15 cellular contexts compared by ENCODE assay signal in the genomic region with DNA sequence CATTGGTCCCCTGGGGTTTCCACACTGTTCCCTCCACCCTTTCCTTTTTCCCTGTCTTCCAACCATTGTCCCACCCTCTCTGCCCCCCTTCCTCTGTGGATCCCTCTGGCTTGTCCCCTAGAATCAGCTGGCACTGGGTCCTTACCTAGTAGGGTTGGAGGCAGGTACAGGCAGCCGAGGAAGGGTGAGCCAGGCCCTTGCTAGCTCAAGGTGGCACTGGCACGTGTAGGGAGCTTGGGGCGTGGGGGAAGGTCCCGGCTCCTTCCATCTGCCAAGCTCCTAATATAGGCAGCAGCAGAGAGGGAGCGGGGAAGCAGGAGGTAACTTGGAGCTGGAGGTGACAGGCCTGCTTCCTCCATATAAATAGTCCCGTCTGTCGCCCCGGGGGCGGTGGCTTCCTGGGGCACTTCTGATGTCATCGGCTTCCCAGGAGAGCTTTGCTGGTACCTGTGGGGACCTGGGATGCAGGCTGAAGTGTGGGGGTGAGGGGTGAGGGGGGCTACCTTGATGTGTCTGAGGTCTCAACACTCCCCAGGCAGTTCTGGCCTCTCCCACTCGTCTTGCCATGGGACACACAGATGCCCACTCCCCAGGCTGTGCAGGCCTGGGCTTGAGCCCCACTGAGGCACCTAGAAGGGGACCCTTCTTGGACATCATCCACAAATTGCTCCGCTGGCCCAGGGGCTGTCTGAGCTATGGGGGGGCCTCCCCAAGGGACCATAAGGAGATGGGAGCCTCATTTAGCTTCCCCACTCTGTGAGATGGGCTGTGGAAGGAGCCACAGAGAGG.
DNase-seq lines count a peak whose midpoint lies in the region; ATAC-seq and TF ChIP-seq lines count a peak whose summit lies in the region.
"Had no signal": no experiment of that assay in that cellular context is flagged by ENCODE, and none has a peak within 500 bp of the region (broad histone marks: within the 10 kb centered on the region; RNA-seq: fewer than 3 reads in every experiment).

No MANE protein-coding gene starts in this region.

- no peaks in the 10 kb centered on the region for H3F3A ChIP-seq in MM.1S (ENCODE audit: insufficient read depth, low read length)

- no peaks in the 10 kb centered on the region for H3K79me2 ChIP-seq in MM.1S (ENCODE audit: low read length)

- intact Hi-C loops in posterior vena cava (cut with DNase I), result no loop called here

- H3K4me2 ChIP-seq in MM.1S (ENCODE audit: low read depth, low read length), result no peak overlapping the region

- H3K27ac ChIP-seq in MM.1S (ENCODE audit: low read length), result no peak overlapping the region
- H3K27ac ChIP-seq: BLaER1 treated with 17β-estradiol and CSF1 and Interleukin-3, amounts not matched to agents 10 nM and 100 nM; heart left ventricle had no signal

- DNase-seq in NCI-H146 (lab: John Stamatoyannopoulos, UW) (peak; percentile 15), NCI-H146 treated with DMSO at 0.1 percent for 48 hours (lab: John Stamatoyannopoulos, UW; ENCODE audit: unreplicated experiment) (no peak), NCI-H1694 treated with DMSO at 0.1 percent for 48 hours (lab: John Stamatoyannopoulos, UW) (peak; percentile 71), cerebellar cortex (ENCODE audit: low spot score) (peak; percentile 9), posterior vena cava (ENCODE audit: low spot score) (peak; percentile 67), MM.1S (no peak), SHP77 (lab: John Stamatoyannopoulos, UW) (no peak)
- DNase-seq: activated CD8-positive, alpha-beta memory T cell treated with anti-CD3 and anti-CD28 coated beads, Interleukin-2, amount 10 ng/mL, durations not matched to agents 7 days and 5 days; effector CD4-positive, alpha-beta T cell; NCI-H226; SIG-M5; stimulated activated CD4-positive, alpha-beta T cell treated with anti-CD3 and anti-CD28 coated beads, Interleukin-2, amount 100 ng/mL, for 48 hours had no signal

- no peak overlapping the region for H2AFZ ChIP-seq in MM.1S (ENCODE audit: low read length)

- ATAC-seq in GM21529 (IDR thresholded peaks at IDR 0.05; ENCODE audit: unreplicated experiment), result no peak
- ATAC-seq: activated CD8-positive, alpha-beta memory T cell treated with anti-CD3 and anti-CD28 coated beads, Interleukin-2, amount 10 ng/mL, durations not matched to agents 7 days and 5 days had no signal

- H3K9me3 ChIP-seq in MM.1S (replicated peaks; ENCODE audit: insufficient read depth, low read length), result no peaks in the 10 kb centered on the region
- H3K9me3 ChIP-seq: heart left ventricle had no signal

- H3K9ac ChIP-seq in MM.1S (ENCODE audit: low read length), result no peak overlapping the region
- H3K9ac ChIP-seq: BLaER1 treated with 17β-estradiol and CSF1 and Interleukin-3, amounts not matched to agents 10 nM and 100 nM had no signal

- H3K27me3 ChIP-seq in MM.1S (replicated peaks; ENCODE audit: insufficient read depth, low read length), result peaks cover 54% of the 10 kb centered on the region
- H3K27me3 ChIP-seq: BLaER1 treated with 17β-estradiol and CSF1 and Interleukin-3, amounts not matched to agents 10 nM and 100 nM had no signal

- H3K36me3 ChIP-seq in MM.1S (replicated peaks; ENCODE audit: insufficient read depth, low read length), result no peaks in the 10 kb centered on the region
- H3K36me3 ChIP-seq: BLaER1 treated with 17β-estradiol and CSF1 and Interleukin-3, amounts not matched to agents 10 nM and 100 nM; heart left ventricle had no signal

- no peaks in the 10 kb centered on the region for H3K9me2 ChIP-seq in MM.1S (replicated peaks; ENCODE audit: insufficient read depth, low read length)

- H4K20me1 ChIP-seq in MM.1S (ENCODE audit: insufficient read depth, low read length), result no peaks in the 10 kb centered on the region

- TF ChIP-seq CTCF in MM.1S (IDR thresholded peaks at IDR 0.05; ENCODE audit: low read length), result no peak

- H3K4me3 ChIP-seq in MM.1S (ENCODE audit: low read length), result no peak overlapping the region
- H3K4me3 ChIP-seq: BLaER1 treated with 17β-estradiol and CSF1 and Interleukin-3, amounts not matched to agents 10 nM and 100 nM; heart left ventricle had no signal

- no peaks in the 10 kb centered on the region for H3K4me1 ChIP-seq in MM.1S (ENCODE audit: low read length)

Comparison
In these comparisons a context has a peak if more than half of its experiments do, and no peak if none do; other contexts are left out.
1. DNase-seq: peak in NCI-H146 (single experiment), NCI-H1694 treated with DMSO at 0.1 percent for 48 hours (single experiment), cerebellar cortex (single experiment) and posterior vena cava (single experiment); none in NCI-H146 treated with DMSO at 0.1 percent for 48 hours (single experiment), MM.1S (single experiment) and SHP77 (0 of 2).